ENCODE assay signal across 1 cellular context in genomic region chr7:3028071-3028766, GRCh38.
TF ChIP-seq lines count a peak whose summit lies in the region.

No MANE protein-coding gene starts in this region.

TF ChIP-seq in SK-N-SH treated with all-trans-retinoic acid at 6 μM for 48 hours, 23 proteins besides CTCF, POLR2A, EP300 and RAD21 (continued from another document):
- TF ChIP-seq POU6F1 (CRISPR knock-in tag; IDR thresholded peaks at IDR 0.05; ENCODE audit: borderline replicate concordance, low read depth): no peak
- TF ChIP-seq ZC3H10 (CRISPR knock-in tag; IDR thresholded peaks at IDR 0.05): no peak
